Comparison of ENCODE assay signal across 8 cellular contexts in genomic region chr20:21301940-21302644, GRCh38. TPM values are rescaled to one million over a fixed set of nuclear protein-coding genes. Genes with fewer than 3 reads are reported as not detected.
DNase-seq lines count a peak whose midpoint lies in the region; ATAC-seq and TF ChIP-seq lines count a peak whose summit lies in the region.

No MANE protein-coding gene starts in this region.

- dilution Hi-C loops in mammary epithelial cell (cut with HindIII; ENCODE audit: low sequenced_read_pairs): no loop called here

- peak overlapping the region; percentile 78 for H2AFZ ChIP-seq in mammary epithelial cell (ENCODE audit: low read depth, low read length)

- intact Hi-C loops in A673 (cut with micrococcal nuclease; ENCODE audit: unreplicated experiment) (loop anchor here (10.0 kb wide), 1 partner anchor 1567 kb away; no protein-coding TSS in a partner anchor), mammary epithelial cell (cut with micrococcal nuclease) (loop anchor here (5.0 kb wide), 2 partner anchors 95 to 205 kb away; partner anchors contain the start of gene NKX2-4)

- H3K27me3 ChIP-seq in A673 (replicated peaks; ENCODE audit: insufficient read depth, low read depth, low read length, poor library complexity) (no peaks in the 10 kb centered on the region), HUES64 (ENCODE audit: insufficient read depth, low read length) (no peaks in the 10 kb centered on the region), mammary epithelial cell (ENCODE audit: insufficient read depth, low read length) (no peaks in the 10 kb centered on the region), muscle layer of colon (ENCODE audit: control insufficient read depth in 1 of 2, insufficient read depth in 2 of 2, low read length in 2 of 2) (no peaks in the 10 kb centered on the region)

- BruUV-seq in A673 (replicated peaks; lab: Mats Ljungman, UMichigan): no TSS peak
- BruUV-seq in mammary epithelial cell (replicated peaks; lab: Mats Ljungman, UMichigan): no TSS peak

- peak overlapping the region; percentile 86 for H3K4me3 ChIP-seq in A673 (ENCODE audit: low read depth, low read length, poor library complexity, severe bottlenecking)
- peak overlapping the region; percentile 95 for H3K4me3 ChIP-seq in HUES64 (ENCODE audit: low read length)
- peak overlapping the region; percentile 64 to 92 (median 83) for H3K4me3 ChIP-seq in mammary epithelial cell (replicated peaks in 1 of 3; ENCODE audit: insufficient read depth in 1 of 3, low read depth in 2 of 3, low read length in 3 of 3)
- peak overlapping the region; percentile 83 to 94 for H3K4me3 ChIP-seq in muscle layer of colon (ENCODE audit: low read depth in 1 of 2, low read length in 2 of 2)

- H3K27ac ChIP-seq in A673 (ENCODE audit: low read depth, low read length, poor library complexity, severe bottlenecking) (peak overlapping the region; percentile 98), HUES64 (ENCODE audit: low read depth, low read length) (peak overlapping the region; percentile 98), mammary epithelial cell (ENCODE audit: insufficient read depth, low read depth, low read length) (peak overlapping the region; percentile 79), muscle layer of colon (ENCODE audit: low read depth, low read length) (no peak overlapping the region)

- 63% methylated on average over 7 of the region's 9 CpGs for WGBS in HUES64
- 69% methylated on average over 9 of the region's 9 CpGs for WGBS in mammary epithelial cell (ENCODE audit: low coverage, missing lambda C conversion rate)

- H3K9ac ChIP-seq in HUES64 (ENCODE audit: low read depth, low read length) (peak overlapping the region; percentile 99), mammary epithelial cell (ENCODE audit: insufficient read depth, low read length) (peak overlapping the region; percentile 79), muscle layer of colon (ENCODE audit: low read length) (peak overlapping the region; percentile 65)

- H3K9me3 ChIP-seq in A673 (ENCODE audit: low read depth, low read length, poor library complexity, severe bottlenecking) (no peaks in the 10 kb centered on the region), HUES64 (ENCODE audit: insufficient read depth, low read depth, low read length) (no peaks in the 10 kb centered on the region), mammary epithelial cell (replicated peaks; ENCODE audit: insufficient read depth, low read length) (no peaks in the 10 kb centered on the region), muscle layer of colon (ENCODE audit: low read length) (no peaks in the 10 kb centered on the region)

- CTCF ChIA-PET in A673 (lab: Charles Lee): no interaction called here
- CTCF ChIA-PET in mammary epithelial cell (lab: Charles Lee; ENCODE audit: low non-redundant PET): no interaction called here

- H3K4me1 ChIP-seq in A673 (ENCODE audit: insufficient read depth, low read length, poor library complexity, severe bottlenecking) (peaks cover 6% of the 10 kb centered on the region), HUES64 (ENCODE audit: insufficient read depth, low read length) (peaks cover 6% of the 10 kb centered on the region; the same call in 1 of the 2 replicates), mammary epithelial cell (ENCODE audit: insufficient read depth, low read length) (peaks cover 9% of the 10 kb centered on the region), muscle layer of colon (ENCODE audit: insufficient read depth, low read length) (peaks cover 16% of the 10 kb centered on the region)

- H3K4me2 ChIP-seq in mammary epithelial cell (ENCODE audit: insufficient read depth, low read depth, low read length): peak overlapping the region; percentile 66

- H3K36me3 ChIP-seq in A673 (ENCODE audit: insufficient read depth, low read length, poor library complexity, severe bottlenecking) (no peaks in the 10 kb centered on the region), HUES64 (ENCODE audit: insufficient read depth, low read length) (no peaks in the 10 kb centered on the region; the same call in 1 of the 2 replicates), mammary epithelial cell (ENCODE audit: insufficient read depth, low read length) (no peaks in the 10 kb centered on the region), muscle layer of colon (ENCODE audit: insufficient read depth, low read length) (no peaks in the 10 kb centered on the region)

- no peak for ATAC-seq in GM19455 (IDR thresholded peaks at IDR 0.05; ENCODE audit: unreplicated experiment)
- no peak for ATAC-seq in GM19035 (IDR thresholded peaks at IDR 0.05; ENCODE audit: unreplicated experiment)

- in situ Hi-C loops in mammary epithelial cell (cut with MboI; ENCODE audit: low sequenced_read_pairs in 2 of 2): loop anchor here in 1 of 2 donors (25.0 kb wide), 1 partner anchor 1265 kb away; no protein-coding TSS in a partner anchor

- DNase-seq in A673 (ENCODE audit: low spot score) (peak; percentile 4), mammary epithelial cell (no peak), DMS79 treated with DMSO at 0.1 percent for 48 hours (lab: John Stamatoyannopoulos, UW) (no peak), OCI-M2 (lab: John Stamatoyannopoulos, UW; ENCODE audit: unreplicated experiment) (no peak)

- H4K20me1 ChIP-seq in mammary epithelial cell (ENCODE audit: insufficient read depth, low read length): no peaks in the 10 kb centered on the region

- TF ChIP-seq CTCF in A673 (conservative IDR thresholded peaks at IDR 0.05; ENCODE audit: low read depth, low read length) (no peak), mammary epithelial cell (conservative IDR thresholded peaks at IDR 0.05 in 1 of 2, IDR thresholded peaks at IDR 0.05 in 1 of 2; ENCODE audit: extremely low read depth in 1 of 2, insufficient read depth in 1 of 2, low read depth in 1 of 2, low read length in 2 of 2) (no peak)

- POLR2A ChIA-PET in A673 (lab: Charles Lee; ENCODE audit: low non-redundant PET): no interaction called here

- peaks cover 38% of the 10 kb centered on the region for H3K79me2 ChIP-seq in mammary epithelial cell (ENCODE audit: insufficient read depth, low read length)

RNA-seq across cellular contexts. Expression of gene XRN2, which starts 1.0 kb away (rescaled TPM):
- total RNA-seq in A673 (2021): 121 and 122 TPM in 2 replicates
- 121 TPM for polyA plus RNA-seq in HUES64 (2013, experiment 1 of 2)
- 116 TPM for polyA plus RNA-seq in HUES64 (2013, experiment 2 of 2)
- total RNA-seq in mammary epithelial cell: 10 to 100 TPM; 64.9 to 70.8 TPM
- polyA plus RNA-seq in mammary epithelial cell: 57.0 TPM
- 61.2 TPM for polyA minus RNA-seq in mammary epithelial cell
